10 cellular contexts compared by ENCODE assay signal in genomic region chr10:49300140-49300974, GRCh38. TPM values are rescaled to one million over a fixed set of nuclear protein-coding genes. Genes with fewer than 3 reads are reported as not detected.
DNase-seq lines count a peak whose midpoint lies in the region; ATAC-seq and TF ChIP-seq lines count a peak whose summit lies in the region.
"Had no signal": no experiment of that assay in that cellular context is flagged by ENCODE, and none has a peak within 500 bp of the region (broad histone marks: within the 10 kb centered on the region; RNA-seq: fewer than 3 reads in every experiment).

No MANE protein-coding gene starts in this region.

- H3K4me3 ChIP-seq in Loucy (ENCODE audit: low read length, poor library complexity, severe bottlenecking) (no peak overlapping the region), heart right ventricle (peak overlapping the region; percentile 8 to 64 (median 46)), PC-3 (ENCODE audit: low read length) (no peak overlapping the region)
- H3K4me3 ChIP-seq: HAP-1 had no signal

- WGBS in heart right ventricle, 2 donors: 16 to 21% methylated on average over 6 of the region's 6 CpGs

- H3K27ac ChIP-seq in heart right ventricle (peak overlapping the region; percentile 81 to 98 (median 94)), PC-3 (ENCODE audit: low read length) (no peak overlapping the region)

- H3K9ac ChIP-seq in Loucy (ENCODE audit: low read depth, low read length, poor library complexity, severe bottlenecking): peak overlapping the region; percentile 36
- no peak overlapping the region for H3K9ac ChIP-seq in PC-3 (ENCODE audit: low read length)

- no peak for TF ChIP-seq CTCF in Loucy (conservative IDR thresholded peaks at IDR 0.05; ENCODE audit: low read length)
- peak in 5 of 9 donors; percentile 6 to 46 (median 42) for TF ChIP-seq CTCF in heart right ventricle (IDR thresholded peaks at IDR 0.05)
- no peak for TF ChIP-seq CTCF in PC-3 (conservative IDR thresholded peaks at IDR 0.05; ENCODE audit: low read depth, low read length)

- DNase-seq in heart right ventricle (peak; percentile 54 to 81), NCI-H2029 treated with DMSO at 0.1 percent for 48 hours (lab: John Stamatoyannopoulos, UW) (no peak), PC-3 (no peak)
- DNase-seq in stimulated activated CD4-positive, alpha-beta T cell treated with anti-CD3 and anti-CD28 coated beads, Interleukin-4, amount 100 ng/mL, for 4 hours: no peak
- no peak for DNase-seq in stimulated activated CD4-positive, alpha-beta T cell treated with anti-CD3 and anti-CD28 coated beads, Interleukin-4, amount 100 ng/mL, for 1 hour

- H2AFZ ChIP-seq in Loucy (ENCODE audit: low read length) (no peak overlapping the region), PC-3 (ENCODE audit: low read length) (no peak overlapping the region)

- no peaks in the 10 kb centered on the region for H3K9me3 ChIP-seq in Loucy (ENCODE audit: insufficient read depth, low read depth, low read length)
- H3K9me3 ChIP-seq in heart right ventricle: no peaks in the 10 kb centered on the region
- no peaks in the 10 kb centered on the region for H3K9me3 ChIP-seq in PC-3 (ENCODE audit: low read length)
- H3K9me3 ChIP-seq: HAP-1 had no signal

- H3K4me1 ChIP-seq in Loucy (ENCODE audit: insufficient read depth, low read length, poor library complexity, severe bottlenecking) (peaks cover 17% of the 10 kb centered on the region), heart right ventricle (peaks cover 0 to 98% (median 48%) of the 10 kb centered on the region in 9 donors), PC-3 (ENCODE audit: insufficient read depth, low read length) (no peaks in the 10 kb centered on the region; the same call in 1 of the 2 replicates)
- H3K4me1 ChIP-seq: HAP-1 had no signal

- no peaks in the 10 kb centered on the region for H3F3A ChIP-seq in Loucy (ENCODE audit: low read depth)
- H3F3A ChIP-seq in PC-3 (ENCODE audit: low read length, unreplicated experiment): no peaks in the 10 kb centered on the region

- POLR2A ChIA-PET in PC-3 (lab: Charles Lee; ENCODE audit: unreplicated experiment): no interaction called here

- H3K27me3 ChIP-seq in Loucy (ENCODE audit: insufficient read depth, low read length, poor library complexity, severe bottlenecking): no peaks in the 10 kb centered on the region
- H3K27me3 ChIP-seq in heart right ventricle: no peaks in the 10 kb centered on the region
- H3K27me3 ChIP-seq in PC-3 (ENCODE audit: low read length): peaks cover 90% of the 10 kb centered on the region

- H3K4me2 ChIP-seq in Loucy (ENCODE audit: low read depth, low read length, poor library complexity, severe bottlenecking) (peak overlapping the region; percentile 49), PC-3 (ENCODE audit: low read length) (no peak overlapping the region)

- CTCF ChIA-PET in PC-3 (lab: Charles Lee): no interaction called here

- H4K20me1 ChIP-seq in Loucy (ENCODE audit: insufficient read depth, low read length, poor library complexity, severe bottlenecking) (no peaks in the 10 kb centered on the region), PC-3 (ENCODE audit: low read length) (no peaks in the 10 kb centered on the region)

- no peaks in the 10 kb centered on the region for H3K79me2 ChIP-seq in Loucy (ENCODE audit: insufficient read depth, low read length)
- no peaks in the 10 kb centered on the region for H3K79me2 ChIP-seq in PC-3 (ENCODE audit: low read length)

- intact Hi-C loops in heart right ventricle (cut with DNase I) (loop anchor here in 1 of 10 donors (10.0 kb wide), 1 partner anchor 86 kb away; no protein-coding TSS in a partner anchor), PC-3 (cut with micrococcal nuclease) (no loop called here)

- peak; percentile 90 for ATAC-seq in GM18502 (IDR thresholded peaks at IDR 0.05; ENCODE audit: poor library complexity, unreplicated experiment)
- peak; percentile 73 for ATAC-seq in GM21786 (IDR thresholded peaks at IDR 0.05; ENCODE audit: unreplicated experiment)
- peak; percentile 70 to 86 (median 79) for ATAC-seq in heart right ventricle
- ATAC-seq in PC-3: no peak

- no TSS peak for BruUV-seq in PC-3 (replicated peaks; lab: Mats Ljungman, UMichigan)

- H3K36me3 ChIP-seq in Loucy (ENCODE audit: insufficient read depth, low read length) (no peaks in the 10 kb centered on the region), heart right ventricle (no peaks in the 10 kb centered on the region), PC-3 (ENCODE audit: low read depth, low read length) (no peaks in the 10 kb centered on the region)
- H3K36me3 ChIP-seq: HAP-1 had no signal

- H3K9me2 ChIP-seq in Loucy (replicated peaks; ENCODE audit: low read depth, low read length) (no peaks in the 10 kb centered on the region), PC-3 (replicated peaks; ENCODE audit: low read length) (no peaks in the 10 kb centered on the region)

RNA-seq across cellular contexts. Expression of gene C10orf71, which starts 1.4 kb away (rescaled TPM):
- total RNA-seq in heart right ventricle (100 to 1,000 TPM in 9 of 10 donors, 10 to 100 TPM in 1; 56.0 to 225 (median 180) TPM), PC-3 (2014; rRNA removed) (not detected in 2 replicates)
- polyA plus RNA-seq in heart right ventricle: 10 to 100 TPM in 1 of 2 donors, 1 to 10 TPM in 1; 3.6 to 23.0 TPM
- polyA plus RNA-seq: neural cell had no signal

Comparison
In these comparisons a context has a peak if more than half of its experiments do, and no peak if none do; other contexts are left out.
1. H3K4me3 ChIP-seq: peak in heart right ventricle (10 of 10); none in Loucy (single experiment) and PC-3 (single experiment).
2. CTCF ChIP-seq: peak in heart right ventricle (5 of 9); none in Loucy (single experiment) and PC-3 (single experiment).
3. DNase-seq: peak in heart right ventricle (2 of 2); none in stimulated activated CD4-positive, alpha-beta T cell treated with anti-CD3 and anti-CD28 coated beads, Interleukin-4, amount 100 ng/mL, for 4 hours (0 of 2), NCI-H2029 treated with DMSO at 0.1 percent for 48 hours (single experiment), stimulated activated CD4-positive, alpha-beta T cell treated with anti-CD3 and anti-CD28 coated beads, Interleukin-4, amount 100 ng/mL, for 1 hour (single experiment) and PC-3 (single experiment).
4. RNA of gene C10orf71, which starts 1.4 kb away (total RNA-seq): 56.0 to 225 TPM in heart right ventricle; not detected in PC-3; every median in the first group is over 10 times any median in the second.